15 cellular contexts compared by ENCODE assay signal in genomic region chr1:11354893-11355593, GRCh38.
DNase-seq lines count a peak whose midpoint lies in the region; ATAC-seq and TF ChIP-seq lines count a peak whose summit lies in the region.
"Had no signal": no experiment of that assay in that cellular context is flagged by ENCODE, and none has a peak within 500 bp of the region (broad histone marks: within the 10 kb centered on the region; RNA-seq: fewer than 3 reads in every experiment).

No MANE protein-coding gene starts in this region.

- H3K9ac ChIP-seq in BLaER1 treated with 17β-estradiol and CSF1 and Interleukin-3, amounts not matched to agents 10 nM and 100 nM: peak overlapping the region in 4 of 11 experiments; percentile 40 to 85 (median 52); a peak in 7 of 22 replicates

- H3K36me3 ChIP-seq in BLaER1 treated with 17β-estradiol and CSF1 and Interleukin-3, amounts not matched to agents 10 nM and 100 nM: no peaks in the 10 kb centered on the region
- H3K36me3 ChIP-seq: breast epithelium, HAP-1 had no signal

- ATAC-seq in GM21360 (IDR thresholded peaks at IDR 0.05; ENCODE audit: unreplicated experiment): no peak
- no peak for ATAC-seq in stimulated activated naive B cell treated with anti-CD40 and anti-IgM and Interleukin-4, amounts not matched to agents 10 μg/mL and 1 μg/mL and 100 μg/mL, for 72 hours (replicated peaks)
- ATAC-seq: activated CD8-positive, alpha-beta memory T cell treated with anti-CD3 and anti-CD28 coated beads, Interleukin-2, amount 10 ng/mL, durations not matched to agents 7 days and 5 days had no signal

- H3K9me3 ChIP-seq in BLaER1 treated with 17β-estradiol and CSF1 and Interleukin-3, amounts not matched to agents 10 nM and 100 nM (replicated peaks in 1 of 11): peaks cover 3 to 15% (median 13%) of the 10 kb centered on the region in 11 experiments; a peak in 20 of 22 replicates
- H3K9me3 ChIP-seq: breast epithelium, HAP-1 had no signal

- H3K36me3 Mint-ChIP-seq in osteocyte (ENCODE audit: unreplicated experiment): no peaks in the 10 kb centered on the region
- no peaks in the 10 kb centered on the region for H3K36me3 Mint-ChIP-seq in stimulated activated naive B cell treated with anti-CD40 and anti-IgM and Interleukin-4, amounts not matched to agents 10 μg/mL and 1 μg/mL and 100 μg/mL, for 72 hours
- H3K36me3 Mint-ChIP-seq: activated CD8-positive, alpha-beta memory T cell treated with anti-CD3 and anti-CD28 coated beads, Interleukin-2, amount 10 ng/mL, durations not matched to agents 7 days and 5 days; type B pancreatic cell had no signal

- H3K27me3 ChIP-seq in BLaER1 treated with 17β-estradiol and CSF1 and Interleukin-3, amounts not matched to agents 10 nM and 100 nM: peaks cover 0 to 10% (median 0%) of the 10 kb centered on the region in 11 experiments; a peak in 2 of 22 replicates

- H3K9me3 Mint-ChIP-seq in osteocyte (ENCODE audit: unreplicated experiment): no peaks in the 10 kb centered on the region
- peaks cover 3 to 6% of the 10 kb centered on the region in 2 donors for H3K9me3 Mint-ChIP-seq in stimulated activated naive B cell treated with anti-CD40 and anti-IgM and Interleukin-4, amounts not matched to agents 10 μg/mL and 1 μg/mL and 100 μg/mL, for 72 hours
- H3K9me3 Mint-ChIP-seq: activated naive CD4-positive, alpha-beta T cell treated with anti-CD3 and anti-CD28 coated beads for 36 hours had no signal

- H3K4me2 ChIP-seq in BLaER1 treated with 17β-estradiol and CSF1 and Interleukin-3, amounts not matched to agents 10 nM and 100 nM: peak overlapping the region; percentile 12 to 95 (median 82); a peak in 20 of 22 replicates

- H3K27ac ChIP-seq in BLaER1 treated with 17β-estradiol and CSF1 and Interleukin-3, amounts not matched to agents 10 nM and 100 nM: peak overlapping the region in 6 of 11 experiments; percentile 20 to 94 (median 86); a peak in 10 of 22 replicates
- H3K27ac ChIP-seq: breast epithelium had no signal

- TF ChIP-seq CTCF in osteocyte (IDR thresholded peaks at IDR 0.05): no peak

- no peaks in the 10 kb centered on the region for H4K20me1 ChIP-seq in BLaER1 treated with 17β-estradiol and CSF1 and Interleukin-3, amounts not matched to agents 10 nM and 100 nM

- H3K4me3 ChIP-seq in BLaER1 treated with 17β-estradiol and CSF1 and Interleukin-3, amounts not matched to agents 10 nM and 100 nM: peak overlapping the region in 1 of 10 experiments; percentile 25; a peak in 1 of 20 replicates
- H3K4me3 ChIP-seq: breast epithelium, HAP-1 had no signal

- H3K27ac Mint-ChIP-seq in osteocyte (ENCODE audit: unreplicated experiment): no peak overlapping the region
- H3K27ac Mint-ChIP-seq in stimulated activated naive B cell treated with anti-CD40 and anti-IgM and Interleukin-4, amounts not matched to agents 10 μg/mL and 1 μg/mL and 100 μg/mL, for 72 hours: no peak overlapping the region
- H3K27ac Mint-ChIP-seq: activated CD8-positive, alpha-beta memory T cell treated with anti-CD3 and anti-CD28 coated beads, Interleukin-2, amount 10 ng/mL, durations not matched to agents 7 days and 5 days; activated naive CD4-positive, alpha-beta T cell treated with anti-CD3 and anti-CD28 coated beads for 36 hours; type B pancreatic cell had no signal

- peaks cover 2% of the 10 kb centered on the region for H3K4me1 Mint-ChIP-seq in osteocyte (ENCODE audit: unreplicated experiment)
- H3K4me1 Mint-ChIP-seq in stimulated activated naive B cell treated with anti-CD40 and anti-IgM and Interleukin-4, amounts not matched to agents 10 μg/mL and 1 μg/mL and 100 μg/mL, for 72 hours: peaks cover 6 to 22% of the 10 kb centered on the region in 2 donors

- H3K4me3 Mint-ChIP-seq in osteocyte (ENCODE audit: unreplicated experiment): no peak overlapping the region
- H3K4me3 Mint-ChIP-seq in stimulated activated naive B cell treated with anti-CD40 and anti-IgM and Interleukin-4, amounts not matched to agents 10 μg/mL and 1 μg/mL and 100 μg/mL, for 72 hours: no peak overlapping the region
- H3K4me3 Mint-ChIP-seq: activated CD8-positive, alpha-beta memory T cell treated with anti-CD3 and anti-CD28 coated beads, Interleukin-2, amount 10 ng/mL, durations not matched to agents 7 days and 5 days; activated naive CD4-positive, alpha-beta T cell treated with anti-CD3 and anti-CD28 coated beads for 36 hours; type B pancreatic cell had no signal

- DNase-seq in NCI-H1092 (lab: John Stamatoyannopoulos, UW) (peak; percentile 88), anterior cingulate cortex (lab: John Stamatoyannopoulos, UW) (peak in 31 of 58 donors; percentile 16 to 92 (median 65)), medulla oblongata (ENCODE audit: extremely low spot score) (peak; percentile 67), osteocyte (ENCODE audit: extremely low spot score, unreplicated experiment) (no peak), GF-D8 (lab: John Stamatoyannopoulos, UW) (no peak)
- DNase-seq in stimulated activated naive B cell treated with anti-CD40 and anti-IgM and Interleukin-4, amounts not matched to agents 10 μg/mL and 1 μg/mL and 100 μg/mL, for 72 hours: no peak
- DNase-seq: activated CD8-positive, alpha-beta memory T cell treated with anti-CD3 and anti-CD28 coated beads, Interleukin-2, amount 10 ng/mL, durations not matched to agents 7 days and 5 days; activated naive CD4-positive, alpha-beta T cell treated with anti-CD3 and anti-CD28 coated beads for 36 hours; NCI-H774; stimulated activated CD4-positive, alpha-beta T cell treated with anti-CD3 and anti-CD28 coated beads, Interleukin-4, amount 100 ng/mL, for 4 hours had no signal

- peaks cover 37 to 92% (median 78%) of the 10 kb centered on the region in 10 experiments for H3K4me1 ChIP-seq in BLaER1 treated with 17β-estradiol and CSF1 and Interleukin-3, amounts not matched to agents 10 nM and 100 nM
- H3K4me1 ChIP-seq: breast epithelium, HAP-1 had no signal

- H3K27me3 Mint-ChIP-seq in osteocyte (ENCODE audit: unreplicated experiment): peaks cover 22% of the 10 kb centered on the region
- peaks cover 39 to 51% of the 10 kb centered on the region in 2 donors for H3K27me3 Mint-ChIP-seq in stimulated activated naive B cell treated with anti-CD40 and anti-IgM and Interleukin-4, amounts not matched to agents 10 μg/mL and 1 μg/mL and 100 μg/mL, for 72 hours

Comparison
In these comparisons a context has a peak if more than half of its experiments do, and no peak if none do; other contexts are left out.
1. DNase-seq: peak in NCI-H1092 (single experiment), anterior cingulate cortex (31 of 58) and medulla oblongata (single experiment); none in osteocyte (single experiment), GF-D8 (single experiment) and stimulated activated naive B cell treated with anti-CD40 and anti-IgM and Interleukin-4, amounts not matched to agents 10 μg/mL and 1 μg/mL and 100 μg/mL, for 72 hours (single experiment).